ENCODE assay signal across 24 cellular contexts in the genomic region with DNA sequence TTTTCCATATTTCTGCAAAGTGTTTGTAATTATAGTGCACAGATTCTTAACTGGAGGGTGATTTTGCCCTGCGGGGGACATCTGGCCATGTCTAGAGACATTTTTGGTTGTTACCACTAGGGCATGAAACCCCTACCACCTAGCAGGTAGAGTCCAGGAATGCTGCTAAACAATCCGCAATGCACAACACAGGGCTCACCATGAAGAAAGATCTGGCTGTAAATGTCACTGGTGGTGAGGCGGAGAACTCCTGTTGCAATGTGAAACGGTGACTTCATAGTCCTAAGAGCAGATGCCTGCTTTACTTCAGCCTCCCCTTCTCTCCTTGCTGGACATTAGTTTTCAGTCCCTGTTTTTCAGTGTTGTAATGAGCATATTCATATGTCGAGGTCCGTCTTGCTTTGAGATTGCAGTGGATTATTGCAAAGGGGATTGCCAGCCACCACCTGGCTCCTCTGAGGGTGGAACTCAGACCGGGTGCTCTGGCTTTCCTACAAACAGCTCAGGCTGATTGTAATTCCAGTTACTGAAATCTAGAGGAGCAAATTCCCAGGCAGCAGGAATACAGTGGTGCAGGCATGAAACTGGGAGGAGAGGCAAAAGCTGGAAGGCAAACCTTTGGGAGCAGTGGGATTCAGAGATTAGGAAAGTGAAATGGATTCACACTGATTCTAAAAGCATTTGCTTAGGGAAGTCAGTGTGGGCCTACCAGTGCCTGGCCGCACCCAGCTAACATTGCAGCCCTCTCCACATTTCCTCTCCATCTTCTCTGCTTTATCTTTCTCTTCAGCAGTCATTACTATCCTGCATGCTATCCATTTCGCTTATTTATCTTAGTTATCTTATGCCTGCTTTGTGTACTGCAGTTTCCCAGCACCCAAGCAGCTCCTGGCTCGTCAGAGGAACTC.
DNase-seq lines count a peak whose midpoint lies in the region; ATAC-seq and TF ChIP-seq lines count a peak whose summit lies in the region.
"Had no signal": no experiment of that assay in that cellular context is flagged by ENCODE, and none has a peak within 500 bp of the region (broad histone marks: within the 10 kb centered on the region; RNA-seq: fewer than 3 reads in every experiment).

No MANE protein-coding gene starts in this region.

- peak overlapping the region; percentile 85; the same call in 1 of the 2 replicates for H2AFZ ChIP-seq in GM23338
- H2AFZ ChIP-seq: parathyroid adenoma had no signal

- no peaks in the 10 kb centered on the region for H3K27me3 ChIP-seq in GM23338 (ENCODE audit: insufficient read depth)
- H3K27me3 ChIP-seq in endodermal cell (ENCODE audit: control insufficient read depth, insufficient read depth, low read length, poor library complexity, severe bottlenecking): peaks cover 100% of the 10 kb centered on the region
- no peaks in the 10 kb centered on the region for H3K27me3 ChIP-seq in brain microvascular endothelial cell (replicated peaks)

- H3K27ac ChIP-seq in GM23338 (ENCODE audit: low read depth): no peak overlapping the region
- no peak overlapping the region for H3K27ac ChIP-seq in endodermal cell (ENCODE audit: low read depth, low read length)
- no peak overlapping the region for H3K27ac ChIP-seq in brain microvascular endothelial cell
- H3K27ac ChIP-seq: heart right ventricle, parathyroid adenoma, tibial artery had no signal

- in situ Hi-C loops in brain microvascular endothelial cell (cut with HindIII; ENCODE audit: low pct_ligation_motif_present, low sequenced_read_pairs): no loop called here

- WGBS in endodermal cell (ENCODE audit: insufficient coverage in 1 of 2, insufficient read length in 1 of 2), 2 experiments: 87% methylated on average over 8 to 10 of the region's 10 CpGs

- no peaks in the 10 kb centered on the region for H3K9me3 ChIP-seq in endodermal cell (ENCODE audit: control insufficient read depth, low read length)
- H3K9me3 ChIP-seq: HAP-1, heart right ventricle, tibial artery had no signal

- peaks cover 10% of the 10 kb centered on the region; the same call in 1 of the 2 replicates for H3K9me2 ChIP-seq in GM23338 (ENCODE audit: insufficient read depth)

- no peaks in the 10 kb centered on the region; the same call in 2 of the 3 replicates for H3K9me3 Mint-ChIP-seq in GM23338
- H3K9me3 Mint-ChIP-seq in endodermal cell: no peaks in the 10 kb centered on the region
- peaks cover 6% of the 10 kb centered on the region for H3K9me3 Mint-ChIP-seq in neural crest cell
- H3K9me3 Mint-ChIP-seq: activated naive CD8-positive, alpha-beta T cell treated with anti-CD3 and anti-CD28 coated beads, Interleukin-2, amount 10 ng/mL, durations not matched to agents 7 days and 5 days; CD4-positive, alpha-beta T cell; natural killer cell; stimulated activated naive CD8-positive, alpha-beta T cell treated with anti-CD3 and anti-CD28 coated beads, Interleukin-15, amount 100 ng/mL, for 72 hours had no signal

- no peak for TF ChIP-seq CTCF in GM23338 (conservative IDR thresholded peaks at IDR 0.05; ENCODE audit: low read depth in 2 of 2)
- peak; percentile 48 for TF ChIP-seq CTCF in endodermal cell (conservative IDR thresholded peaks at IDR 0.05)
- TF ChIP-seq CTCF in neural crest cell (conservative IDR thresholded peaks at IDR 0.05): no peak
- TF ChIP-seq CTCF in brain microvascular endothelial cell (IDR thresholded peaks at IDR 0.05; ENCODE audit: low read depth, low read length, missing control alignments): no peak

- H3K36me3 ChIP-seq in GM23338 (ENCODE audit: insufficient read depth) (no peaks in the 10 kb centered on the region), endodermal cell (ENCODE audit: control insufficient read depth, insufficient read depth, low read length) (no peaks in the 10 kb centered on the region), brain microvascular endothelial cell (replicated peaks) (no peaks in the 10 kb centered on the region)
- H3K36me3 ChIP-seq: HAP-1, heart right ventricle, tibial artery had no signal

- H3K4me2 ChIP-seq in GM23338: no peak overlapping the region

- H3K79me2 ChIP-seq in GM23338 (replicated peaks; ENCODE audit: insufficient read depth): no peaks in the 10 kb centered on the region
- H3K79me2 ChIP-seq: parathyroid adenoma had no signal

- H3K4me1 ChIP-seq in GM23338 (ENCODE audit: insufficient read depth) (0 out of 2 replicates have a peak, but pooled peaks cover 5% of the 10 kb centered on the region), endodermal cell (ENCODE audit: control insufficient read depth, insufficient read depth, low read length) (peaks cover 4% of the 10 kb centered on the region)
- H3K4me1 ChIP-seq: HAP-1, parathyroid adenoma had no signal

- H3K27ac Mint-ChIP-seq in GM23338 (no peak overlapping the region; the same call in 1 of the 2 replicates), endodermal cell (no peak overlapping the region), neural crest cell (ENCODE audit: unreplicated experiment) (peak overlapping the region; percentile 7)
- H3K27ac Mint-ChIP-seq: activated CD8-positive, alpha-beta T cell treated with anti-CD3 and anti-CD28 coated beads, Interleukin-2, amount 10 ng/mL, durations not matched to agents 7 days and 5 days; activated naive CD8-positive, alpha-beta T cell treated with anti-CD3 and anti-CD28 coated beads, Interleukin-2, amount 10 ng/mL, durations not matched to agents 7 days and 5 days; CD4-positive, alpha-beta T cell; natural killer cell; stimulated activated naive CD8-positive, alpha-beta T cell treated with anti-CD3 and anti-CD28 coated beads, Interleukin-15, amount 100 ng/mL, for 72 hours had no signal

- no peaks in the 10 kb centered on the region for H3F3A ChIP-seq in GM23338 (replicated peaks; ENCODE audit: low read depth)

- H4K20me1 ChIP-seq in GM23338 (replicated peaks; ENCODE audit: insufficient read depth): no peaks in the 10 kb centered on the region

- H3K9ac ChIP-seq in endodermal cell (ENCODE audit: extremely low read depth, low read length, poor library complexity, severe bottlenecking): no peak overlapping the region
- H3K9ac ChIP-seq: parathyroid adenoma had no signal

- peak; percentile 52 for ATAC-seq in GM23338
- ATAC-seq: activated CD8-positive, alpha-beta T cell treated with anti-CD3 and anti-CD28 coated beads, Interleukin-2, amount 10 ng/mL, durations not matched to agents 7 days and 5 days; left colon; natural killer cell; PC-3; stimulated activated naive CD8-positive, alpha-beta T cell treated with anti-CD3 and anti-CD28 coated beads, Interleukin-15, amount 100 ng/mL, for 72 hours had no signal

- H3K4me1 Mint-ChIP-seq in GM23338 (peaks cover 13% of the 10 kb centered on the region), endodermal cell (peaks cover 6% of the 10 kb centered on the region), neural crest cell (peaks cover 11% of the 10 kb centered on the region)
- H3K4me1 Mint-ChIP-seq: activated naive CD8-positive, alpha-beta T cell treated with anti-CD3 and anti-CD28 coated beads, Interleukin-2, amount 10 ng/mL, durations not matched to agents 7 days and 5 days; natural killer cell; stimulated activated naive CD8-positive, alpha-beta T cell treated with anti-CD3 and anti-CD28 coated beads, Interleukin-15, amount 100 ng/mL, for 72 hours had no signal

- H3K27me3 Mint-ChIP-seq in GM23338 (ENCODE audit: insufficient read depth, low read depth, poor library complexity) (peaks cover 6% of the 10 kb centered on the region), endodermal cell (ENCODE audit: insufficient read depth) (peaks cover 83% of the 10 kb centered on the region), neural crest cell (ENCODE audit: low read depth) (peaks cover 52% of the 10 kb centered on the region)
- H3K27me3 Mint-ChIP-seq: stimulated activated naive CD8-positive, alpha-beta T cell treated with anti-CD3 and anti-CD28 coated beads, Interleukin-15, amount 100 ng/mL, for 72 hours had no signal

- H3K36me3 Mint-ChIP-seq in GM23338 (ENCODE audit: low read depth) (no peaks in the 10 kb centered on the region; the same call in 2 of the 3 replicates), endodermal cell (ENCODE audit: low read depth) (no peaks in the 10 kb centered on the region), neural crest cell (ENCODE audit: low read depth) (no peaks in the 10 kb centered on the region)
- H3K36me3 Mint-ChIP-seq: activated naive CD8-positive, alpha-beta T cell treated with anti-CD3 and anti-CD28 coated beads, Interleukin-2, amount 10 ng/mL, durations not matched to agents 7 days and 5 days; natural killer cell had no signal

- no peak overlapping the region for H3K4me3 ChIP-seq in GM23338
- H3K4me3 ChIP-seq in endodermal cell (ENCODE audit: low read length): no peak overlapping the region
- H3K4me3 ChIP-seq in brain microvascular endothelial cell (ENCODE audit: low read depth, low read length): no peak overlapping the region
- H3K4me3 ChIP-seq: HAP-1, heart right ventricle, tibial artery had no signal

- H3K4me3 Mint-ChIP-seq in GM23338 (no peak overlapping the region), endodermal cell (no peak overlapping the region), neural crest cell (no peak overlapping the region)
- H3K4me3 Mint-ChIP-seq: activated CD8-positive, alpha-beta T cell treated with anti-CD3 and anti-CD28 coated beads, Interleukin-2, amount 10 ng/mL, durations not matched to agents 7 days and 5 days; activated naive CD8-positive, alpha-beta T cell treated with anti-CD3 and anti-CD28 coated beads, Interleukin-2, amount 10 ng/mL, durations not matched to agents 7 days and 5 days; CD4-positive, alpha-beta T cell; natural killer cell; stimulated activated naive CD8-positive, alpha-beta T cell treated with anti-CD3 and anti-CD28 coated beads, Interleukin-15, amount 100 ng/mL, for 72 hours had no signal

- DNase-seq in GM23338 (ENCODE audit: low spot score) (no peak), NCI-H82 (lab: John Stamatoyannopoulos, UW) (peak; percentile 85), endodermal cell (no peak), neural crest cell (ENCODE audit: low read depth, low spot score) (no peak), brain microvascular endothelial cell (no peak), T-helper 1 cell (no peak)
- no peak for DNase-seq in effector CD8-positive, alpha-beta T cell (lab: John Stamatoyannopoulos, UW)
- DNase-seq: activated CD8-positive, alpha-beta T cell treated with anti-CD3 and anti-CD28 coated beads, Interleukin-2, amount 10 ng/mL, durations not matched to agents 7 days and 5 days; activated effector memory CD4-positive, alpha-beta T cell treated with Interleukin-2 at 50 U/mL for 16 hours; activated naive CD8-positive, alpha-beta T cell treated with anti-CD3 and anti-CD28 coated beads, Interleukin-2, amount 10 ng/mL, durations not matched to agents 7 days and 5 days; activated T-cell treated with anti-CD3 and anti-CD28 coated beads for 4 hours; CD4-positive, alpha-beta T cell; erythroblast; foreskin fibroblast; left colon; midbrain; natural killer cell; PC-3; stimulated activated CD4-positive, alpha-beta T cell treated with anti-CD3 and anti-CD28 coated beads, Interleukin-15, amount 100 ng/mL, for 24 hours; stimulated activated naive CD8-positive, alpha-beta T cell treated with anti-CD3 and anti-CD28 coated beads, Interleukin-15, amount 100 ng/mL, for 72 hours; tibial artery had no signal

TF ChIP-seq in GM23338, 12 proteins besides CTCF, POLR2A, EP300 and RAD21 (continues in another document):
- TF ChIP-seq NANOG (IDR thresholded peaks at IDR 0.05; ENCODE audit: borderline replicate concordance): no peak
- no peak for TF ChIP-seq STAT1 (IDR thresholded peaks at IDR 0.05; ENCODE audit: unreplicated experiment)
- TF ChIP-seq ZNF331 (CRISPR knock-in tag; IDR thresholded peaks at IDR 0.05; ENCODE audit: low read depth): no peak
